In the genomic region with DNA sequence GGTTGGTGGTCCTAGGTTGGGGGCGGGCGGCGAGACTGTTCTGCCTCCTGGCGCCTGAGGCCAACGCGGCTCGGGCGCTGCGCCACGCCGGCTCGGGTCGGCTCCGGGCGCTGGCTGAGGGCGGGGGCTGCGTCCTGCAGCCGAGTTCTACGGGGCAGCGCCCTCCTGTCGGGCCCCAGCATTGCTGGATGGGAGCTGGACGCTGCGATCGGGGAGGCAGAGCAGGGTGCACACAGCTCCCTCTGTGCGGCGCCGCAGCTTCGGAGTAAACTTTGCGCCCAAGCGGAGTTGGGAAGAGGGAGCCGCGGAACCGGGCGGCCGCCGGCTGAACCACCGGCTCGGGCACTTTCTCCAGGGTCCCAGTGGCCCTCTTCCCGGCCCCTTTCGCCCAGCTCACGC, we compare ENCODE assay signal across 1 cellular context.
TF ChIP-seq lines count a peak whose summit lies in the region.

No MANE protein-coding gene starts in this region.

TF ChIP-seq in H1, 55 proteins besides CTCF, POLR2A, EP300 and RAD21 (continued from another document):
- 0 out of 4 replicates have a peak, but pooled peaks of 1 of the 2 experiments have one; percentile 34 for TF ChIP-seq SIN3A (conservative IDR thresholded peaks at IDR 0.05 in 1 of 2, IDR thresholded peaks at IDR 0.05 in 1 of 2; ENCODE audit: low read depth in 1 of 2, low read length in 2 of 2)
- no peak for TF ChIP-seq NRF1 (IDR thresholded peaks at IDR 0.05; ENCODE audit: low read depth, low read length)
- peak; percentile 50 for TF ChIP-seq KDM4A (IDR thresholded peaks at IDR 0.05; ENCODE audit: low read depth, low read length, severe bottlenecking)
- no peak for TF ChIP-seq TAF7 (optimal IDR thresholded peaks at IDR 0.05; ENCODE audit: borderline replicate concordance, low read depth, low read length)
- peak; percentile 51; the same call in 1 of the 2 replicates for TF ChIP-seq RBBP5 (IDR thresholded peaks at IDR 0.05; ENCODE audit: borderline replicate concordance, low read depth, low read length)
- TF ChIP-seq ATF3 (IDR thresholded peaks at IDR 0.05; ENCODE audit: insufficient read depth, low read depth, low read length) = no peak
- TF ChIP-seq BRCA1 (IDR thresholded peaks at IDR 0.05; ENCODE audit: low read depth, low read length) = no peak
- TF ChIP-seq, protein P1, sequence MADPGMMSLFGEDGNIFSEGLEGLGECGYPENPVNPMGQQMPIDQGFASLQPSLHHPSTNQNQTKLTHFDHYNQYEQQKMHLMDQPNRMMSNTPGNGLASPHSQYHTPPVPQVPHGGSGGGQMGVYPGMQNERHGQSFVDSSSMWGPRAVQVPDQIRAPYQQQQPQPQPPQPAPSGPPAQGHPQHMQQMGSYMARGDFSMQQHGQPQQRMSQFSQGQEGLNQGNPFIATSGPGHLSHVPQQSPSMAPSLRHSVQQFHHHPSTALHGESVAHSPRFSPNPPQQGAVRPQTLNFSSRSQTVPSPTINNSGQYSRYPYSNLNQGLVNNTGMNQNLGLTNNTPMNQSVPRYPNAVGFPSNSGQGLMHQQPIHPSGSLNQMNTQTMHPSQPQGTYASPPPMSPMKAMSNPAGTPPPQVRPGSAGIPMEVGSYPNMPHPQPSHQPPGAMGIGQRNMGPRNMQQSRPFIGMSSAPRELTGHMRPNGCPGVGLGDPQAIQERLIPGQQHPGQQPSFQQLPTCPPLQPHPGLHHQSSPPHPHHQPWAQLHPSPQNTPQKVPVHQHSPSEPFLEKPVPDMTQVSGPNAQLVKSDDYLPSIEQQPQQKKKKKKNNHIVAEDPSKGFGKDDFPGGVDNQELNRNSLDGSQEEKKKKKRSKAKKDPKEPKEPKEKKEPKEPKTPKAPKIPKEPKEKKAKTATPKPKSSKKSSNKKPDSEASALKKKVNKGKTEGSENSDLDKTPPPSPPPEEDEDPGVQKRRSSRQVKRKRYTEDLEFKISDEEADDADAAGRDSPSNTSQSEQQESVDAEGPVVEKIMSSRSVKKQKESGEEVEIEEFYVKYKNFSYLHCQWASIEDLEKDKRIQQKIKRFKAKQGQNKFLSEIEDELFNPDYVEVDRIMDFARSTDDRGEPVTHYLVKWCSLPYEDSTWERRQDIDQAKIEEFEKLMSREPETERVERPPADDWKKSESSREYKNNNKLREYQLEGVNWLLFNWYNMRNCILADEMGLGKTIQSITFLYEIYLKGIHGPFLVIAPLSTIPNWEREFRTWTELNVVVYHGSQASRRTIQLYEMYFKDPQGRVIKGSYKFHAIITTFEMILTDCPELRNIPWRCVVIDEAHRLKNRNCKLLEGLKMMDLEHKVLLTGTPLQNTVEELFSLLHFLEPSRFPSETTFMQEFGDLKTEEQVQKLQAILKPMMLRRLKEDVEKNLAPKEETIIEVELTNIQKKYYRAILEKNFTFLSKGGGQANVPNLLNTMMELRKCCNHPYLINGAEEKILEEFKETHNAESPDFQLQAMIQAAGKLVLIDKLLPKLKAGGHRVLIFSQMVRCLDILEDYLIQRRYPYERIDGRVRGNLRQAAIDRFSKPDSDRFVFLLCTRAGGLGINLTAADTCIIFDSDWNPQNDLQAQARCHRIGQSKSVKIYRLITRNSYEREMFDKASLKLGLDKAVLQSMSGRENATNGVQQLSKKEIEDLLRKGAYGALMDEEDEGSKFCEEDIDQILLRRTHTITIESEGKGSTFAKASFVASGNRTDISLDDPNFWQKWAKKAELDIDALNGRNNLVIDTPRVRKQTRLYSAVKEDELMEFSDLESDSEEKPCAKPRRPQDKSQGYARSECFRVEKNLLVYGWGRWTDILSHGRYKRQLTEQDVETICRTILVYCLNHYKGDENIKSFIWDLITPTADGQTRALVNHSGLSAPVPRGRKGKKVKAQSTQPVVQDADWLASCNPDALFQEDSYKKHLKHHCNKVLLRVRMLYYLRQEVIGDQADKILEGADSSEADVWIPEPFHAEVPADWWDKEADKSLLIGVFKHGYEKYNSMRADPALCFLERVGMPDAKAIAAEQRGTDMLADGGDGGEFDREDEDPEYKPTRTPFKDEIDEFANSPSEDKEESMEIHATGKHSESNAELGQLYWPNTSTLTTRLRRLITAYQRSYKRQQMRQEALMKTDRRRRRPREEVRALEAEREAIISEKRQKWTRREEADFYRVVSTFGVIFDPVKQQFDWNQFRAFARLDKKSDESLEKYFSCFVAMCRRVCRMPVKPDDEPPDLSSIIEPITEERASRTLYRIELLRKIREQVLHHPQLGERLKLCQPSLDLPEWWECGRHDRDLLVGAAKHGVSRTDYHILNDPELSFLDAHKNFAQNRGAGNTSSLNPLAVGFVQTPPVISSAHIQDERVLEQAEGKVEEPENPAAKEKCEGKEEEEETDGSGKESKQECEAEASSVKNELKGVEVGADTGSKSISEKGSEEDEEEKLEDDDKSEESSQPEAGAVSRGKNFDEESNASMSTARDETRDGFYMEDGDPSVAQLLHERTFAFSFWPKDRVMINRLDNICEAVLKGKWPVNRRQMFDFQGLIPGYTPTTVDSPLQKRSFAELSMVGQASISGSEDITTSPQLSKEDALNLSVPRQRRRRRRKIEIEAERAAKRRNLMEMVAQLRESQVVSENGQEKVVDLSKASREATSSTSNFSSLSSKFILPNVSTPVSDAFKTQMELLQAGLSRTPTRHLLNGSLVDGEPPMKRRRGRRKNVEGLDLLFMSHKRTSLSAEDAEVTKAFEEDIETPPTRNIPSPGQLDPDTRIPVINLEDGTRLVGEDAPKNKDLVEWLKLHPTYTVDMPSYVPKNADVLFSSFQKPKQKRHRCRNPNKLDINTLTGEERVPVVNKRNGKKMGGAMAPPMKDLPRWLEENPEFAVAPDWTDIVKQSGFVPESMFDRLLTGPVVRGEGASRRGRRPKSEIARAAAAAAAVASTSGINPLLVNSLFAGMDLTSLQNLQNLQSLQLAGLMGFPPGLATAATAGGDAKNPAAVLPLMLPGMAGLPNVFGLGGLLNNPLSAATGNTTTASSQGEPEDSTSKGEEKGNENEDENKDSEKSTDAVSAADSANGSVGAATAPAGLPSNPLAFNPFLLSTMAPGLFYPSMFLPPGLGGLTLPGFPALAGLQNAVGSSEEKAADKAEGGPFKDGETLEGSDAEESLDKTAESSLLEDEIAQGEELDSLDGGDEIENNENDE (IDR thresholded peaks at IDR 0.05; ENCODE audit: insufficient replicate concordance, low read length) = no peak
- TF ChIP-seq POLR2AphosphoS5 (IDR thresholded peaks at IDR 0.05; ENCODE audit: low read depth, low read length) = no peak
- peak; percentile 34 for TF ChIP-seq CTBP2 (IDR thresholded peaks at IDR 0.05; ENCODE audit: borderline replicate concordance, insufficient read depth, insufficient read length, low read length)
- TF ChIP-seq SIX5 (IDR thresholded peaks at IDR 0.05; ENCODE audit: low read depth, low read length) = no peak
- TF ChIP-seq RFX5 (IDR thresholded peaks at IDR 0.05; ENCODE audit: borderline replicate concordance, low read depth, low read length) = no peak
- TF ChIP-seq KDM1A (IDR thresholded peaks at IDR 0.05; ENCODE audit: borderline replicate concordance, low read length) = no peak
- no peak for TF ChIP-seq KDM5A (IDR thresholded peaks at IDR 0.05; ENCODE audit: low read length)
- no peak for TF ChIP-seq RNF2 (IDR thresholded peaks at IDR 0.05; ENCODE audit: borderline replicate concordance, low read depth, low read length, missing control alignments, poor library complexity, severe bottlenecking)
- no peak for TF ChIP-seq JUND (IDR thresholded peaks at IDR 0.05; ENCODE audit: low read length)
- TF ChIP-seq EZH2 (IDR thresholded peaks at IDR 0.05; ENCODE audit: low read depth, low read length, severe bottlenecking) = no peak
- no peak for TF ChIP-seq BCL11A (IDR thresholded peaks at IDR 0.05; ENCODE audit: low read depth in 2 of 2, low read length in 2 of 2)
